1 cellular context compared by ENCODE assay signal in the genomic region with DNA sequence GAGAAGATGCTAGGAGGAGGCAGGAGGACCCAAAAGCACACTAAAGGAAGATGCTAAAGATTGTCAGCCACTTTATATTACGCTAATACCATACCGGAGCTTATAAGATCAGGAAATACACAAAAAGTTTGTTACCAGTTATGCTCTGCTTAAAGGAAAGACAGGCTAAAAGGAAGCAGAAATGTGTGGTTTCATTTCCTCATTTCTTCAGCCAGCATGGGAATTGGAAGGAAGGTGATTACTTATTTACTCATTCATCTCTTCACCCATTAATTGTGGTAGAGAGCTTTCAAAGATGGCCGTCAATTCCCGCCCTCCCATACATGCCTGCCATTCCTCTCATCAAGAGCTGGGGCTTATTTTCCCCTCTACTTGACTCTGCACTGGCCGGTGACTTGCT.
TF ChIP-seq lines count a peak whose summit lies in the region.

No MANE protein-coding gene starts in this region.

TF ChIP-seq in IMR-90, 13 proteins besides CTCF, POLR2A, EP300 and RAD21:
- TF ChIP-seq RFX5 (IDR thresholded peaks at IDR 0.05; ENCODE audit: low read depth, low read length), result no peak
- no peak for TF ChIP-seq BHLHE40 (IDR thresholded peaks at IDR 0.05; ENCODE audit: low read depth, low read length)
- TF ChIP-seq CHD1 (IDR thresholded peaks at IDR 0.05; ENCODE audit: low read depth, low read length), result no peak
- no peak for TF ChIP-seq ELK1 (IDR thresholded peaks at IDR 0.05; ENCODE audit: borderline replicate concordance, low read depth, low read length)
- TF ChIP-seq, protein P1, sequence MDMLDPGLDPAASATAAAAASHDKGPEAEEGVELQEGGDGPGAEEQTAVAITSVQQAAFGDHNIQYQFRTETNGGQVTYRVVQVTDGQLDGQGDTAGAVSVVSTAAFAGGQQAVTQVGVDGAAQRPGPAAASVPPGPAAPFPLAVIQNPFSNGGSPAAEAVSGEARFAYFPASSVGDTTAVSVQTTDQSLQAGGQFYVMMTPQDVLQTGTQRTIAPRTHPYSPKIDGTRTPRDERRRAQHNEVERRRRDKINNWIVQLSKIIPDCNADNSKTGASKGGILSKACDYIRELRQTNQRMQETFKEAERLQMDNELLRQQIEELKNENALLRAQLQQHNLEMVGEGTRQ (IDR thresholded peaks at IDR 0.05; ENCODE audit: low read depth, low read length), result no peak
- TF ChIP-seq MAZ (IDR thresholded peaks at IDR 0.05; ENCODE audit: borderline replicate concordance, low read depth, low read length), result no peak
- TF ChIP-seq SMC3 (IDR thresholded peaks at IDR 0.05; ENCODE audit: low read depth, low read length), result no peak
- TF ChIP-seq FOS (IDR thresholded peaks at IDR 0.05; ENCODE audit: low read depth, low read length), result no peak
- TF ChIP-seq NFE2L2 (IDR thresholded peaks at IDR 0.05; ENCODE audit: low read depth, low read length), result no peak
- no peak for TF ChIP-seq MXI1 (IDR thresholded peaks at IDR 0.05; ENCODE audit: borderline replicate concordance, low read depth, low read length)
- TF ChIP-seq RCOR1 (IDR thresholded peaks at IDR 0.05; ENCODE audit: insufficient replicate concordance, low read length), result no peak
- no peak for TF ChIP-seq CEBPB (IDR thresholded peaks at IDR 0.05; ENCODE audit: low read depth, low read length)
- TF ChIP-seq MAFK (IDR thresholded peaks at IDR 0.05; ENCODE audit: low read depth, low read length), result no peak
